ENCODE assay signal across 21 cellular contexts in genomic region chr3:77171026-77171425, GRCh38.
"Had no signal": no experiment of that assay in that cellular context is flagged by ENCODE, and none has a peak within 500 bp of the region (broad histone marks: within the 10 kb centered on the region; RNA-seq: fewer than 3 reads in every experiment).

No MANE protein-coding gene starts in this region.

- DNase-seq: erythroblast; foreskin keratinocyte; heart left ventricle; hippocampal formation; kidney glomerular epithelial cell; mesendoderm; naive B cell; spleen; stimulated activated CD4-positive, alpha-beta T cell treated with anti-CD3 and anti-CD28 coated beads, Interleukin-15, amount 100 ng/mL, for 24 hours; stimulated activated CD4-positive, alpha-beta T cell treated with anti-CD3 and anti-CD28 coated beads, Interleukin-1b, Interleukin-23, amount 100 ng/mL, for 48 hours; stimulated activated CD4-positive, alpha-beta T cell treated with anti-CD3 and anti-CD28 coated beads, Interleukin-4, amount 100 ng/mL, for 24 hours; stimulated activated naive CD8-positive, alpha-beta T cell treated with anti-CD3 and anti-CD28 coated beads, Interleukin-15, amount 100 ng/mL, for 72 hours; testis; upper lobe of right lung had no signal

- H3K79me2 ChIP-seq: parathyroid adenoma had no signal

- H3K4me3 ChIP-seq: heart left ventricle, prostate gland, spleen, testis, tibial nerve, upper lobe of right lung had no signal

- H3K9me3 Mint-ChIP-seq: dendritic cell treated with granulocyte-macrophage colony-stimulating factor and Interleukin-4, amounts not matched to agents 40 ng/mL and 50 ng/mL, for 4 days; nephron had no signal

- H3K9me3 ChIP-seq: heart left ventricle, prostate gland, spleen, testis, tibial nerve, upper lobe of right lung had no signal

- H3K27me3 Mint-ChIP-seq: dendritic cell treated with granulocyte-macrophage colony-stimulating factor and Interleukin-4, amounts not matched to agents 40 ng/mL and 50 ng/mL, for 4 days; naive B cell; stimulated activated memory B cell treated with anti-CD40 and anti-IgM and Interleukin-4, amounts not matched to agents 10 μg/mL and 1 μg/mL and 100 μg/mL, for 72 hours; stimulated activated naive CD8-positive, alpha-beta T cell treated with anti-CD3 and anti-CD28 coated beads, Interleukin-15, amount 100 ng/mL, for 72 hours had no signal

- H3K4me1 Mint-ChIP-seq: naive B cell; nephron; stimulated activated memory B cell treated with anti-CD40 and anti-IgM and Interleukin-4, amounts not matched to agents 10 μg/mL and 1 μg/mL and 100 μg/mL, for 72 hours; stimulated activated naive CD8-positive, alpha-beta T cell treated with anti-CD3 and anti-CD28 coated beads, Interleukin-15, amount 100 ng/mL, for 72 hours had no signal

- H3K27me3 ChIP-seq: foreskin keratinocyte, heart left ventricle, spleen, testis, tibial nerve, upper lobe of right lung had no signal

- H3K4me1 ChIP-seq: foreskin keratinocyte, heart left ventricle, parathyroid adenoma, prostate gland, spleen, testis, tibial nerve, upper lobe of right lung had no signal

- H3K36me3 Mint-ChIP-seq: naive B cell; stimulated activated memory B cell treated with anti-CD40 and anti-IgM and Interleukin-4, amounts not matched to agents 10 μg/mL and 1 μg/mL and 100 μg/mL, for 72 hours had no signal

- H3K27ac ChIP-seq: foreskin keratinocyte, heart left ventricle, parathyroid adenoma, prostate gland, spleen, testis, tibial nerve, upper lobe of right lung had no signal

- H2AFZ ChIP-seq: parathyroid adenoma had no signal

- H3K4me3 Mint-ChIP-seq: dendritic cell treated with granulocyte-macrophage colony-stimulating factor and Interleukin-4, amounts not matched to agents 40 ng/mL and 50 ng/mL, for 4 days; naive B cell; nephron; stimulated activated memory B cell treated with anti-CD40 and anti-IgM and Interleukin-4, amounts not matched to agents 10 μg/mL and 1 μg/mL and 100 μg/mL, for 72 hours; stimulated activated naive CD8-positive, alpha-beta T cell treated with anti-CD3 and anti-CD28 coated beads, Interleukin-15, amount 100 ng/mL, for 72 hours had no signal

- H3K36me3 ChIP-seq: heart left ventricle, prostate gland, spleen, tibial nerve, upper lobe of right lung had no signal

- ATAC-seq: foreskin keratinocyte; heart left ventricle; sciatic nerve; stimulated activated memory B cell treated with anti-CD40 and anti-IgM and Interleukin-4, amounts not matched to agents 10 μg/mL and 1 μg/mL and 100 μg/mL, for 72 hours; stimulated activated naive CD8-positive, alpha-beta T cell treated with anti-CD3 and anti-CD28 coated beads, Interleukin-15, amount 100 ng/mL, for 72 hours; upper lobe of right lung had no signal

- H3K9ac ChIP-seq: parathyroid adenoma had no signal

- H3K27ac Mint-ChIP-seq: dendritic cell treated with granulocyte-macrophage colony-stimulating factor and Interleukin-4, amounts not matched to agents 40 ng/mL and 50 ng/mL, for 4 days; naive B cell; nephron; stimulated activated memory B cell treated with anti-CD40 and anti-IgM and Interleukin-4, amounts not matched to agents 10 μg/mL and 1 μg/mL and 100 μg/mL, for 72 hours; stimulated activated naive CD8-positive, alpha-beta T cell treated with anti-CD3 and anti-CD28 coated beads, Interleukin-15, amount 100 ng/mL, for 72 hours had no signal
